ENCODE assay signal across 8 cellular contexts in the genomic region with DNA sequence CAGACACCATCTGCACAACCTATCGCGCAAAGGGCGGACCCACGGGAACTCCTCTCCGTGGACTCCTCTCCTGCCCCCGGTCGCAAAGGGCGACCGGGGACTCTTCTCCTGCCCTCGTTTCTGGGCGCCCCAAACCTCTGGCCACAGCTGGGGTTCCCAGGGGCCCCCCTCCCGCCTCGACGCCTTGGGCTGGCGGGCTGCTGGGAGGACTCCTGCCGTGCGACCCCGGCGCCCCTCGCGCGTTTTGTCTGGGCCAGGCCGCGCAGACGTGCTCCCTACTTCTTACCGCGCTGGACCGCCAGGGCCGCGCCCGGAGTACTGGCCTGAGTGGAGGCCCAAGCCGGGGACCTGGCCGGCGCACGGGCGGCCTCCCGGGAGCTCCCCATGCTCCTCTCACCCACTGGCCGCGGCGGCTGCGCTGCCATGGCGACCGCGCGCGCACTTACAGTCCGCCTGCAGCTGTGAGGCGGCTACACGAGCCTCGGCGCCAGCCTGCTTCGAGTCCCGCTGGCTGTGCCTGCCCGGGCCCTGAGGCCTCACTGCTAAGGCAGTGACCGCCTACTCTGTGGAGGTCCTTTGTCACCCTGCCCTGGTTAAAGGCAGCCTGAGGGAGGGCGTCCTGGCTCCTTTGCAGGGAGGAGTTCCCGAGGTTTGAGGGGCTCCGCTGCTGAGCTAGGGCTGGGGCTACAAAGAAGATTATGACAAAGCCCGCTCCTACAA. TPM values are rescaled to one million over a fixed set of nuclear protein-coding genes. Genes with fewer than 3 reads are reported as not detected.
A peak's percentile ranks its signal among the peaks of the same experiment; 100 is the strongest.
DNase-seq lines count a peak whose midpoint lies in the region; ATAC-seq and TF ChIP-seq lines count a peak whose summit lies in the region.

No MANE protein-coding gene starts in this region.

- peaks cover 4% of the 10 kb centered on the region for H3K27me3 Mint-ChIP-seq in T-helper 17 cell
- H3K27me3 Mint-ChIP-seq in immature natural killer cell (ENCODE audit: low read depth in 3 of 3): peaks cover 5 to 8% (median 7%) of the 10 kb centered on the region in 3 donors

- H3K27me3 ChIP-seq in Loucy (ENCODE audit: insufficient read depth, low read length, poor library complexity, severe bottlenecking): no peaks in the 10 kb centered on the region
- no peaks in the 10 kb centered on the region for H3K27me3 ChIP-seq in brain microvascular endothelial cell (replicated peaks)
- peaks cover 0 to 17% (median 13%) of the 10 kb centered on the region in 3 donors for H3K27me3 ChIP-seq in skeletal muscle tissue (ENCODE audit: control insufficient read depth in 3 of 3, insufficient read depth in 3 of 3, low read length in 3 of 3)

- peaks cover 18% of the 10 kb centered on the region for H3K79me2 ChIP-seq in Loucy (ENCODE audit: insufficient read depth, low read length)

- H3F3A ChIP-seq in Loucy (ENCODE audit: low read depth): no peaks in the 10 kb centered on the region

- peak overlapping the region; percentile 82 for H3K9ac ChIP-seq in Loucy (ENCODE audit: low read depth, low read length, poor library complexity, severe bottlenecking)
- peak overlapping the region; percentile 56 to 80 (median 76) for H3K9ac ChIP-seq in skeletal muscle tissue (ENCODE audit: low read depth in 1 of 3, low read length in 3 of 3)

- H3K4me3 ChIP-seq in Loucy (ENCODE audit: low read length, poor library complexity, severe bottlenecking): peak overlapping the region; percentile 81
- peak overlapping the region; percentile 65 for H3K4me3 ChIP-seq in brain microvascular endothelial cell (ENCODE audit: low read depth, low read length)
- H3K4me3 ChIP-seq in skeletal muscle tissue (ENCODE audit: low read length in 3 of 3): peak overlapping the region; percentile 65 to 73 (median 69)

- H3K9me3 ChIP-seq in Loucy (ENCODE audit: insufficient read depth, low read depth, low read length) (no peaks in the 10 kb centered on the region), T-helper 17 cell (ENCODE audit: control insufficient read depth, low read length, poor library complexity, severe bottlenecking) (peaks cover 3% of the 10 kb centered on the region), skeletal muscle tissue (ENCODE audit: control insufficient read depth in 3 of 3, low read length in 3 of 3) (no peaks in the 10 kb centered on the region)

- ATAC-seq in GM21825 (IDR thresholded peaks at IDR 0.05; ENCODE audit: unreplicated experiment): peak; percentile 64
- ATAC-seq in T-helper 17 cell: peak; percentile 65

- H3K9me3 Mint-ChIP-seq in immature natural killer cell: peaks cover 0 to 10% (median 8%) of the 10 kb centered on the region in 6 donors

- H2AFZ ChIP-seq in Loucy (ENCODE audit: low read length): peak overlapping the region; percentile 87

- H3K9me2 ChIP-seq in Loucy (replicated peaks; ENCODE audit: low read depth, low read length): no peaks in the 10 kb centered on the region

- H3K4me1 Mint-ChIP-seq in T-helper 17 cell: peaks cover 22% of the 10 kb centered on the region
- H3K4me1 Mint-ChIP-seq in immature natural killer cell: peaks cover 27 to 28% of the 10 kb centered on the region in 2 donors

- peak; percentile 65 for DNase-seq in GDM1 (lab: John Stamatoyannopoulos, UW)
- DNase-seq in T-helper 17 cell: peak; percentile 23 to 35 (median 33)
- peak; percentile 57 for DNase-seq in brain microvascular endothelial cell
- DNase-seq in immature natural killer cell: peak; percentile 60 to 63 (median 60)
- no peak for DNase-seq in NCI-H446 treated with DMSO at 0.1 percent for 48 hours (lab: John Stamatoyannopoulos, UW)

- peaks cover 37% of the 10 kb centered on the region for H3K4me1 ChIP-seq in Loucy (ENCODE audit: insufficient read depth, low read length, poor library complexity, severe bottlenecking)
- H3K4me1 ChIP-seq in skeletal muscle tissue (ENCODE audit: control insufficient read depth in 3 of 3, insufficient read depth in 3 of 3, low read length in 3 of 3): peaks cover 13 to 17% (median 17%) of the 10 kb centered on the region in 3 donors

- H3K36me3 Mint-ChIP-seq in T-helper 17 cell (ENCODE audit: low read depth) (no peaks in the 10 kb centered on the region), immature natural killer cell (peaks cover 0 to 4% (median 3%) of the 10 kb centered on the region in 3 donors)

- H3K36me3 ChIP-seq in Loucy (ENCODE audit: insufficient read depth, low read length): no peaks in the 10 kb centered on the region
- no peaks in the 10 kb centered on the region for H3K36me3 ChIP-seq in brain microvascular endothelial cell (replicated peaks)
- H3K36me3 ChIP-seq in skeletal muscle tissue (ENCODE audit: control insufficient read depth in 3 of 3, insufficient read depth in 3 of 3, low read length in 3 of 3): no peaks in the 10 kb centered on the region

- H3K4me2 ChIP-seq in Loucy (ENCODE audit: low read depth, low read length, poor library complexity, severe bottlenecking): peak overlapping the region; percentile 92

- H4K20me1 ChIP-seq in Loucy (ENCODE audit: insufficient read depth, low read length, poor library complexity, severe bottlenecking): no peaks in the 10 kb centered on the region

- in situ Hi-C loops in brain microvascular endothelial cell (cut with HindIII; ENCODE audit: low pct_ligation_motif_present, low sequenced_read_pairs): no loop called here

- H3K27ac ChIP-seq in brain microvascular endothelial cell (peak overlapping the region; percentile 49), skeletal muscle tissue (ENCODE audit: low read depth, low read length) (peak overlapping the region; percentile 12)

- TF ChIP-seq CTCF in Loucy (conservative IDR thresholded peaks at IDR 0.05; ENCODE audit: low read length) (no peak), brain microvascular endothelial cell (IDR thresholded peaks at IDR 0.05; ENCODE audit: low read depth, low read length, missing control alignments) (no peak)

- peak overlapping the region; percentile 75 for H3K27ac Mint-ChIP-seq in T-helper 17 cell
- peak overlapping the region in 4 of 6 donors; percentile 68 to 88 (median 82) for H3K27ac Mint-ChIP-seq in immature natural killer cell

- H3K4me3 Mint-ChIP-seq in T-helper 17 cell (peak overlapping the region; percentile 94), immature natural killer cell (peak overlapping the region; percentile 85 to 96 (median 89))

RNA-seq across cellular contexts. Expression of a gene that starts 0.4 kb away (rescaled TPM):
- total RNA-seq in T-helper 17 cell (not detected), skeletal muscle tissue (not detected)
- not detected for polyA plus RNA-seq in immature natural killer cell

RNA-seq across cellular contexts. Expression of a gene that starts 0.4 kb away (rescaled TPM):
- total RNA-seq in T-helper 17 cell: under 1 TPM; 0.77 to 0.78 TPM
- polyA plus RNA-seq in immature natural killer cell: under 1 TPM in 2 of 3 donors, not detected in 1; 0.30 to 0.40 TPM
- 3.1 TPM for total RNA-seq in skeletal muscle tissue

RNA-seq across cellular contexts. Expression of a gene that starts 39.1 kb away (rescaled TPM):
- total RNA-seq in T-helper 17 cell: 10 to 100 TPM; 21.0 to 21.2 TPM
- polyA plus RNA-seq in immature natural killer cell: 10 to 100 TPM; 15.1 to 24.9 (median 17.9) TPM
- total RNA-seq in skeletal muscle tissue: 20.4 TPM

RNA-seq across cellular contexts. Expression of a gene that starts 42.9 kb away (rescaled TPM):
- not detected for total RNA-seq in T-helper 17 cell
- under 1 TPM; 0.42 to 0.67 (median 0.47) TPM for polyA plus RNA-seq in immature natural killer cell
- total RNA-seq in skeletal muscle tissue: 1.6 TPM

RNA-seq across cellular contexts. Expression of a gene that starts 47.4 kb away (rescaled TPM):
- total RNA-seq in T-helper 17 cell: 10 to 100 TPM in 1 of 2 donors, 1 to 10 TPM in 1; 6.0 to 11.0 TPM
- polyA plus RNA-seq in immature natural killer cell: under 1 TPM in 1 of 3 donors, not detected in 2; 0.76 TPM
- 104 TPM for total RNA-seq in skeletal muscle tissue
